8 cellular contexts compared by ENCODE assay signal in genomic region chr16:4616047-4616811, GRCh38. TPM values are rescaled to one million over a fixed set of nuclear protein-coding genes. Genes with fewer than 3 reads are reported as not detected.
DNase-seq lines count a peak whose midpoint lies in the region; ATAC-seq, FAIRE-seq and TF ChIP-seq lines count a peak whose summit lies in the region.

No MANE protein-coding gene starts in this region.

- H4K20me1 ChIP-seq in BLaER1: peaks cover 30% of the 10 kb centered on the region

- no peaks in the 10 kb centered on the region for H3K36me3 ChIP-seq in BLaER1

- TF ChIP-seq CTCF in coronary artery (IDR thresholded peaks at IDR 0.05): no peak

- H3K4me1 ChIP-seq in BLaER1: peaks cover 51% of the 10 kb centered on the region

- H3K9me3 ChIP-seq in BLaER1: no peaks in the 10 kb centered on the region

- H3K27me3 ChIP-seq in BLaER1: no peaks in the 10 kb centered on the region

- peak overlapping the region; percentile 93 for H3K9ac ChIP-seq in BLaER1

- H3K27ac ChIP-seq in BLaER1: peak overlapping the region; percentile 92
- H3K27ac ChIP-seq in coronary artery: peak overlapping the region; percentile 97 to 98

- H3K4me2 ChIP-seq in BLaER1: peak overlapping the region; percentile 99

- FAIRE-seq in GM19239 (lab: Jason Lieb, UNC): peak; percentile 99

- DNase-seq in GM19239 (ENCODE audit: insufficient read length, low spot score): peak; percentile 93
- peak; percentile 99 to 100 for DNase-seq in NCI-H524 (lab: John Stamatoyannopoulos, UW)
- peak; percentile 100 for DNase-seq in activated CD4-positive, alpha-beta T cell treated with anti-CD3 and anti-CD28 coated beads for 48 hours
- DNase-seq in coronary artery (ENCODE audit: low spot score): peak; percentile 100
- peak; percentile 99 to 100 for DNase-seq in left colon
- peak; percentile 100 for DNase-seq in stimulated activated CD4-positive, alpha-beta T cell treated with anti-CD3 and anti-CD28 coated beads, Interleukin-1b, Interleukin-23, amount 100 ng/mL, for 48 hours

- H3K4me3 ChIP-seq in BLaER1 (peak overlapping the region; percentile 95), coronary artery (peak overlapping the region; percentile 100)

- ATAC-seq in HG03457 (IDR thresholded peaks at IDR 0.05; ENCODE audit: unreplicated experiment): peak; percentile 56
- ATAC-seq in left colon: peak; percentile 83

- intact Hi-C loops in left colon (cut with DNase I, micrococcal nuclease): no loop called here

RNA-seq across cellular contexts. Expression of gene UBALD1, which starts 1.5 kb away (rescaled TPM):
- total RNA-seq in left colon: 10 to 100 TPM; 17.1 to 19.6 TPM

RNA-seq across cellular contexts. Expression of gene MGRN1, which starts 8.4 kb away (rescaled TPM):
- 10 to 100 TPM; 71.9 to 84.6 TPM for total RNA-seq in left colon

Comparison
In these comparisons a context has a peak if more than half of its experiments do, and no peak if none do; other contexts are left out.
1. Peak in every context shown above with its lines: DNase-seq, ATAC-seq, H3K4me3 ChIP-seq and H3K27ac ChIP-seq.